ENCODE assay signal across 8 cellular contexts in the genomic region with DNA sequence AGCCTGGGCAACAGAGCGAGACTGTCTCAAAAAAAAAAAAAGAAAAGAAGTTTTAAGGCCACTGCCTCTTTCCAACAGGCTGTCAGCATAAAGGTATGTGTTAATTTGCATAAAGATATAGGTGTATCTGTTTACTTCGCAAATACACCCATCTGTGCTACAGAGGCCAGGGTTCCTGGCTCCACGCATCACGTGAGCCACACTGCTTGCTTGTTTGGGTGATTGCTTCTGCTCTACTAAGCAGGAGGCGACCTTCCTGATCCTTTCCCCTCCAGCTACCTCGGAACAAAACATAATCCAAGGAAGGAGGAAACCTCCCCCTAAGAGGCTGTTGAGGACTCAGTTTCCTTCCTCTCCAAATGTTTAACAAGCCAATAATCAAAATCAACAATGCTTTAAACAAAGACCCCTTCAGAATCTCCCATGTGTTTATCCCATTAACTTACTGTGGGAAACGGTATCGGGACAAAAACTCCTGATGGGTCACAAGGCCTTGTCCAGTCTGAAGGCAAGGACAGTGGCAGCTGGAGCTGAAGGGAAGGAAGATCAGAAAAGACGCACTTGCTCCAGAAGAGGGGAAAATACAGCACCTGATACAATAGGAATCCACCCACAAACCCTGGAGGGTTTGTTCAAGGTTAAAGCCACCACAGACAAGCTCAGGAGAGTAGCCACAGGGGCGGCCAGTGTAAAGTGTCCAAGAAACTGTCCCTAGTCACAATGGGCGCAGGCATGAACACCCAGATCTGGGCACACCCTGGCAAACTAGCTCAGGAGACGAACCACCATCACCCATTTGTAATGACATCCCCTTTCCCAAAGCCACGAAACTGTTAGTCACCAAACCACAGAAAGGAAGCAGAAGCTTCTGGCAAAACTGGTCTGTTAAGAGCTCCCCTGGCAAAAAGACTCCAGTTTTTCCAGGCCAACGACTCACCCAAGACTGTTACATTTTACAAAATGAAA. TPM values are rescaled to one million over a fixed set of nuclear protein-coding genes. Genes with fewer than 3 reads are reported as not detected.
DNase-seq lines count a peak whose midpoint lies in the region; ATAC-seq, FAIRE-seq and TF ChIP-seq lines count a peak whose summit lies in the region.

No MANE protein-coding gene starts in this region.

- no peaks in the 10 kb centered on the region for H3K9me3 Mint-ChIP-seq in CD4-positive, alpha-beta memory T cell

- peaks cover 0 to 3% of the 10 kb centered on the region in 2 donors for H3K36me3 Mint-ChIP-seq in CD4-positive, alpha-beta memory T cell

- DNase-seq in GM04504 (ENCODE audit: low read depth): peak; percentile 63
- peak; percentile 78 to 93 for DNase-seq in PC-9
- peak in 2 of 6 donors; percentile 21 to 30 for DNase-seq in pancreas
- DNase-seq in mucosa of gallbladder (ENCODE audit: low spot score): no peak
- DNase-seq in CD4-positive, alpha-beta memory T cell: no peak
- DNase-seq in stimulated activated CD4-positive, alpha-beta T cell treated with anti-CD3 and anti-CD28 coated beads, Interleukin-12 subunit alpha, Interleukin-12 subunit beta, amount 100 ng/mL, for 4 hours: no peak
- no peak for DNase-seq in T-helper 9 cell

- WGBS in pancreas, 2 donors: 35 to 37% methylated on average over 14 of the region's 14 CpGs

- POLR2A ChIA-PET in PC-9 (lab: Charles Lee; ENCODE audit: unreplicated experiment): interaction anchor here (0.6 to 0.8 kb wide), 4 partner anchors 11 to 319 kb away, joined by 3 to 12 read pairs (median 4); no protein-coding TSS in a partner anchor
- POLR2A ChIA-PET in CD4-positive, alpha-beta memory T cell (lab: Charles Lee; ENCODE audit: partially characterized antibody): no interaction called here

- CTCF ChIA-PET in PC-9 (lab: Charles Lee): interaction anchor here (0.6 to 1.0 kb wide), 7 partner anchors 9 to 818 kb away, joined by 3 to 12 read pairs (median 3); no protein-coding TSS in a partner anchor
- CTCF ChIA-PET in CD4-positive, alpha-beta memory T cell (lab: Charles Lee; ENCODE audit: partially characterized antibody): interaction anchor here (1.0 to 1.3 kb wide), 4 partner anchors 10 to 107 kb away, joined by 3 to 7 read pairs (median 3); no protein-coding TSS in a partner anchor

- peaks cover 58% of the 10 kb centered on the region for H3F3A ChIP-seq in PC-9 (ENCODE audit: insufficient read depth, low read depth)

- H3K36me3 ChIP-seq in PC-9 (ENCODE audit: low read depth): no peaks in the 10 kb centered on the region
- H3K36me3 ChIP-seq in pancreas: no peaks in the 10 kb centered on the region
- no peaks in the 10 kb centered on the region for H3K36me3 ChIP-seq in CD4-positive, alpha-beta memory T cell (ENCODE audit: insufficient read depth, low read length)

- H3K4me1 ChIP-seq in PC-9 (replicated peaks; ENCODE audit: insufficient read depth) (peaks cover 69% of the 10 kb centered on the region), pancreas (peaks cover 3 to 15% (median 10%) of the 10 kb centered on the region in 3 donors)
- no peaks in the 10 kb centered on the region for H3K4me1 ChIP-seq in CD4-positive, alpha-beta memory T cell (ENCODE audit: insufficient read depth, low read length)

- H4K20me1 ChIP-seq in PC-9 (ENCODE audit: insufficient read depth): no peaks in the 10 kb centered on the region

- H3K27ac ChIP-seq in PC-9: peak overlapping the region; percentile 100
- H3K27ac ChIP-seq in pancreas: peak overlapping the region in 2 of 4 donors; percentile 57 to 71
- no peak overlapping the region for H3K27ac ChIP-seq in CD4-positive, alpha-beta memory T cell (ENCODE audit: low read depth, low read length)

- BruUV-seq in PC-9 (replicated peaks; lab: Mats Ljungman, UMichigan): TSS peak; percentile 71

- peaks cover 5 to 16% (median 10%) of the 10 kb centered on the region in 4 donors for H3K4me1 Mint-ChIP-seq in CD4-positive, alpha-beta memory T cell

- intact Hi-C loops in PC-9 (cut with micrococcal nuclease; ENCODE audit: unreplicated experiment): loop anchor here (1.0 to 5.0 kb wide), 3 partner anchors 15 to 139 kb away; a partner anchor contains a TSS
- intact Hi-C loops in pancreas (cut with DNase I): no loop called here
- intact Hi-C loops in CD4-positive, alpha-beta memory T cell (cut with micrococcal nuclease): no loop called here

- H3K9me2 ChIP-seq in PC-9 (ENCODE audit: insufficient read depth): no peaks in the 10 kb centered on the region

- H3K9me3 ChIP-seq in PC-9 (ENCODE audit: insufficient read depth, low read depth): no peaks in the 10 kb centered on the region
- H3K9me3 ChIP-seq in pancreas: no peaks in the 10 kb centered on the region
- no peaks in the 10 kb centered on the region for H3K9me3 ChIP-seq in CD4-positive, alpha-beta memory T cell (ENCODE audit: control insufficient read depth in 1 of 2, low read length in 2 of 2)

- H3K79me2 ChIP-seq in PC-9 (ENCODE audit: low read depth): peaks cover 14% of the 10 kb centered on the region; the same call in 1 of the 2 replicates

- H3K27me3 ChIP-seq in PC-9 (ENCODE audit: insufficient read depth, low read depth) (no peaks in the 10 kb centered on the region), pancreas (no peaks in the 10 kb centered on the region)
- no peaks in the 10 kb centered on the region for H3K27me3 ChIP-seq in CD4-positive, alpha-beta memory T cell (ENCODE audit: insufficient read depth, low read length)

- ATAC-seq in esophagus mucosa: peak; percentile 79
- ATAC-seq in pancreas: peak; percentile 68 to 84 (median 78)

- H3K4me3 Mint-ChIP-seq in CD4-positive, alpha-beta memory T cell: no peak overlapping the region

- H2AFZ ChIP-seq in PC-9: peak overlapping the region; percentile 64

- peak overlapping the region; percentile 85 for H3K4me2 ChIP-seq in PC-9

- no peaks in the 10 kb centered on the region for H3K27me3 Mint-ChIP-seq in CD4-positive, alpha-beta memory T cell

- no peak for FAIRE-seq in pancreas (lab: Jason Lieb, UNC)

- peak overlapping the region; percentile 49; the same call in 1 of the 2 replicates for H3K4me3 ChIP-seq in PC-9
- H3K4me3 ChIP-seq in pancreas: no peak overlapping the region
- H3K4me3 ChIP-seq in CD4-positive, alpha-beta memory T cell (ENCODE audit: low read length in 2 of 2): no peak overlapping the region

- H3K27ac Mint-ChIP-seq in CD4-positive, alpha-beta memory T cell: peak overlapping the region in 1 of 7 donors; percentile 1

- TF ChIP-seq CTCF in PC-9 (conservative IDR thresholded peaks at IDR 0.05) (no peak), pancreas (IDR thresholded peaks at IDR 0.05) (no peak)

RNA-seq across cellular contexts. Expression of a gene that starts 17.2 kb away (rescaled TPM):
- total RNA-seq in PC-9 (2021): 58.9 and 70.5 TPM in 2 replicates
- total RNA-seq in esophagus mucosa: 175 TPM
- 10 to 100 TPM; 16.5 to 27.3 (median 21.0) TPM for total RNA-seq in pancreas
- 10 to 100 TPM in 1 of 2 donors, 1 to 10 TPM in 1; 9.4 to 15.2 TPM for polyA plus RNA-seq in pancreas
- total RNA-seq in mucosa of gallbladder: 29.7 TPM
- 1 to 10 TPM; 6.3 to 9.1 TPM for total RNA-seq in CD4-positive, alpha-beta memory T cell
- 10 to 100 TPM in 1 of 2 donors, 1 to 10 TPM in 1; 10.0 to 10.1 TPM for polyA plus RNA-seq in CD4-positive, alpha-beta memory T cell

RNA-seq across cellular contexts. Expression of a gene that starts 50.3 kb away (rescaled TPM):
- total RNA-seq in PC-9 (2021) (27.4 and 33.5 TPM in 2 replicates), esophagus mucosa (24.6 TPM), pancreas (10 to 100 TPM in 5 of 6 donors, 1 to 10 TPM in 1; 8.4 to 19.6 (median 12.3) TPM), mucosa of gallbladder (39.1 TPM)
- polyA plus RNA-seq in pancreas: 10 to 100 TPM in 1 of 2 donors, 1 to 10 TPM in 1; 5.5 to 11.1 TPM
- total RNA-seq in CD4-positive, alpha-beta memory T cell: 10 to 100 TPM; 34.0 to 34.8 TPM
- 10 to 100 TPM; 25.7 to 39.3 TPM for polyA plus RNA-seq in CD4-positive, alpha-beta memory T cell

RNA-seq across cellular contexts. Expression of a gene that starts 50.4 kb away (rescaled TPM):
- total RNA-seq in PC-9 (2021) (10.1 and 13.4 TPM in 2 replicates), esophagus mucosa (8.1 TPM), pancreas (1 to 10 TPM; 3.0 to 9.3 (median 4.6) TPM), mucosa of gallbladder (13.7 TPM)
- polyA plus RNA-seq in pancreas: 1 to 10 TPM; 3.8 TPM
- 1 to 10 TPM; 6.1 to 6.7 TPM for total RNA-seq in CD4-positive, alpha-beta memory T cell
- 1 to 10 TPM in 1 of 2 donors, under 1 TPM in 1; 0.57 to 6.3 TPM for polyA plus RNA-seq in CD4-positive, alpha-beta memory T cell

Comparison
In these comparisons a context has a peak if more than half of its experiments do, and no peak if none do; other contexts are left out.
1. DNase-seq: peak in GM04504 (single experiment) and PC-9 (2 of 2); none in mucosa of gallbladder (single experiment), CD4-positive, alpha-beta memory T cell (0 of 5), stimulated activated CD4-positive, alpha-beta T cell treated with anti-CD3 and anti-CD28 coated beads, Interleukin-12 subunit alpha, Interleukin-12 subunit beta, amount 100 ng/mL, for 4 hours (single experiment) and T-helper 9 cell (single experiment).